24 cellular contexts compared by ENCODE assay signal in the genomic region with DNA sequence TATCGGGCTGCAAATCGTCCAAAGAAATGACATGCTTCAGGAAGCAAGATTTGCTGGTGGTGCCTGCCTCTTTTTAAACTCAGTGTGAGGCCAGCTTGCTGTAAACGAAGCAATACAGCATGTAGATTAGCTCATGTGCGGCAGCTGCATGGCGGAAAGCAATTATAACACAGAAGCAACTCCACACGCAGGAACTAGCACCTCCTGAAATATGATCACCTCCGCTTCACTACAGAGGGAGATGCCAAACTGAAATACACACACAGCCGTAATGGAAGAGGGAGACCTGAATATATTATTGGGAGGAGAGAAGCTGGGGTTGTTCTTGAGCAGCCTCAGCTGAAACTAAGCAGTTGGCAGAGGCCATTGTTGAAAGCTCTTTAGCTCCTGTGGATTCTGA.
A peak's percentile ranks its signal among the peaks of the same experiment; 100 is the strongest.
DNase-seq lines count a peak whose midpoint lies in the region; ATAC-seq and TF ChIP-seq lines count a peak whose summit lies in the region.
"Had no signal": no experiment of that assay in that cellular context is flagged by ENCODE, and none has a peak within 500 bp of the region (broad histone marks: within the 10 kb centered on the region; RNA-seq: fewer than 3 reads in every experiment).

No MANE protein-coding gene starts in this region.

- no peak overlapping the region for H3K4me3 Mint-ChIP-seq in neural progenitor cell
- H3K4me3 Mint-ChIP-seq in T-helper 17 cell: no peak overlapping the region
- H3K4me3 Mint-ChIP-seq: CD4-positive, alpha-beta T cell; central memory CD8-positive, alpha-beta T cell had no signal

- no peaks in the 10 kb centered on the region for H3K79me2 ChIP-seq in neural progenitor cell (ENCODE audit: low read depth)

- peak; percentile 79 for DNase-seq in DMS153 treated with DMSO at 0.1 percent for 48 hours (lab: John Stamatoyannopoulos, UW; ENCODE audit: unreplicated experiment)
- peak; percentile 17 for DNase-seq in NCI-H187 treated with DMSO at 0.1 percent for 48 hours (lab: John Stamatoyannopoulos, UW)
- DNase-seq in NCI-H526 treated with DMSO at 0.1 percent for 48 hours (lab: John Stamatoyannopoulos, UW): peak; percentile 33
- DNase-seq in neural progenitor cell (ENCODE audit: low spot score): no peak
- DNase-seq in SIG-M5 (lab: John Stamatoyannopoulos, UW): no peak
- no peak for DNase-seq in occipital lobe (lab: John Stamatoyannopoulos, UW)
- DNase-seq in activated CD4-positive, CD25-positive, alpha-beta regulatory T cell treated with anti-CD3 and anti-CD28 coated beads, Interleukin-2, amount 50 U/mL, for 72 hours: no peak
- no peak for DNase-seq in T-helper 17 cell
- DNase-seq: activated CD4-positive, alpha-beta T cell treated with anti-CD3 and anti-CD28 coated beads for 48 hours; activated CD8-positive, alpha-beta memory T cell treated with anti-CD3 and anti-CD28 coated beads, Interleukin-2, amount 50 U/mL, for 4 hours; activated gamma-delta T cell treated with Interleukin-2 at 50 U/mL for 16 hours; amygdala; CD4-positive, alpha-beta T cell; EL; left lung; MG63; midbrain; NCI-H446 treated with DMSO at 0.1 percent for 48 hours; right lobe of liver; stimulated activated naive CD4-positive, alpha-beta T cell treated with Interleukin-2 at 50 U/mL for 16 hours had no signal

- peaks cover 48% of the 10 kb centered on the region for H3K4me1 ChIP-seq in neural progenitor cell
- H3K4me1 ChIP-seq: left lung, right lobe of liver had no signal

- ATAC-seq in T-helper 17 cell: no peak
- ATAC-seq: left lung, Panc1, right lobe of liver had no signal

- H3K27ac ChIP-seq in neural progenitor cell: no peak overlapping the region
- H3K27ac ChIP-seq: esophagus muscularis mucosa, left lung, right lobe of liver, tibial nerve had no signal

- H3K4me1 Mint-ChIP-seq in neural progenitor cell (peaks cover 36% of the 10 kb centered on the region), T-helper 17 cell (no peaks in the 10 kb centered on the region)
- H3K4me1 Mint-ChIP-seq: central memory CD8-positive, alpha-beta T cell had no signal

- H3K4me3 ChIP-seq in neural progenitor cell: no peak overlapping the region
- H3K4me3 ChIP-seq: esophagus muscularis mucosa, left lung, MG63, right lobe of liver, tibial nerve had no signal

- no peak overlapping the region for H3K9ac ChIP-seq in neural progenitor cell

- H3K4me2 ChIP-seq in neural progenitor cell: peak overlapping the region; percentile 31

- TF ChIP-seq CTCF in neural progenitor cell (IDR thresholded peaks at IDR 0.05): no peak

- H3K9me3 ChIP-seq in neural progenitor cell (ENCODE audit: low read depth) (no peaks in the 10 kb centered on the region), T-helper 17 cell (ENCODE audit: control insufficient read depth, low read length, poor library complexity, severe bottlenecking) (no peaks in the 10 kb centered on the region)
- H3K9me3 ChIP-seq: esophagus muscularis mucosa, left lung, MG63, right lobe of liver, tibial nerve had no signal

- H2AFZ ChIP-seq in neural progenitor cell (replicated peaks): no peak overlapping the region

- no peaks in the 10 kb centered on the region for H4K20me1 ChIP-seq in neural progenitor cell (ENCODE audit: low read depth)

- H3F3A ChIP-seq in neural progenitor cell (ENCODE audit: low read depth): peaks cover 30% of the 10 kb centered on the region

- H3K9me3 Mint-ChIP-seq in neural progenitor cell: peaks cover 9% of the 10 kb centered on the region
- H3K9me3 Mint-ChIP-seq: CD4-positive, alpha-beta T cell had no signal

- H3K27me3 Mint-ChIP-seq in neural progenitor cell (ENCODE audit: insufficient read depth, low read depth) (no peaks in the 10 kb centered on the region), T-helper 17 cell (no peaks in the 10 kb centered on the region)
- H3K27me3 Mint-ChIP-seq: central memory CD8-positive, alpha-beta T cell had no signal

- no peaks in the 10 kb centered on the region for H3K36me3 ChIP-seq in neural progenitor cell
- H3K36me3 ChIP-seq: esophagus muscularis mucosa, left lung, MG63, right lobe of liver, tibial nerve had no signal

- H3K36me3 Mint-ChIP-seq in neural progenitor cell: peaks cover 7% of the 10 kb centered on the region
- H3K36me3 Mint-ChIP-seq in T-helper 17 cell (ENCODE audit: low read depth): no peaks in the 10 kb centered on the region

- H3K27ac Mint-ChIP-seq in neural progenitor cell (no peak overlapping the region), T-helper 17 cell (no peak overlapping the region)
- H3K27ac Mint-ChIP-seq: CD4-positive, alpha-beta T cell had no signal

- no peaks in the 10 kb centered on the region for H3K27me3 ChIP-seq in neural progenitor cell
- H3K27me3 ChIP-seq: left lung, MG63, right lobe of liver, tibial nerve had no signal

Comparison
In these comparisons a context has a peak if more than half of its experiments do, and no peak if none do; other contexts are left out.
1. DNase-seq: peak in DMS153 treated with DMSO at 0.1 percent for 48 hours (single experiment), NCI-H187 treated with DMSO at 0.1 percent for 48 hours (single experiment) and NCI-H526 treated with DMSO at 0.1 percent for 48 hours (single experiment); none in neural progenitor cell (single experiment), SIG-M5 (single experiment), occipital lobe (single experiment), activated CD4-positive, CD25-positive, alpha-beta regulatory T cell treated with anti-CD3 and anti-CD28 coated beads, Interleukin-2, amount 50 U/mL, for 72 hours (single experiment) and T-helper 17 cell (0 of 3).